Comparison of ENCODE assay signal across 19 cellular contexts in genomic region chr3:196875258-196875657, GRCh38. TPM values are rescaled to one million over a fixed set of nuclear protein-coding genes. Genes with fewer than 3 reads are reported as not detected.
DNase-seq lines count a peak whose midpoint lies in the region; ATAC-seq and TF ChIP-seq lines count a peak whose summit lies in the region.
"Had no signal": no experiment of that assay in that cellular context is flagged by ENCODE, and none has a peak within 500 bp of the region (broad histone marks: within the 10 kb centered on the region; RNA-seq: fewer than 3 reads in every experiment).

No MANE protein-coding gene starts in this region.

- no TSS peak for BruUV-seq in OCI-LY7 (replicated peaks; lab: Mats Ljungman, UMichigan)

- POLR2A ChIA-PET in OCI-LY7 (lab: Charles Lee) = interaction anchor here (0.7 to 1.1 kb wide), 3 partner anchors 12 to 404 kb away, joined by 3 to 8 read pairs (median 3); partner anchors contain the start of gene NCBP2

- no peak overlapping the region for H2AFZ ChIP-seq in OCI-LY7 (ENCODE audit: low read length)
- H2AFZ ChIP-seq: GM23338 had no signal

- H3K27me3 Mint-ChIP-seq in activated T-cell treated with anti-CD3 and anti-CD28 coated beads, Interleukin-2, amount 50 U/mL, for 24 hours = no peaks in the 10 kb centered on the region
- H3K27me3 Mint-ChIP-seq in stimulated activated naive CD8-positive, alpha-beta T cell treated with anti-CD3 and anti-CD28 coated beads, Interleukin-15, Interleukin-2, amounts not matched to agents 100 ng/mL and 50 ng/mL, for 24 hours = no peaks in the 10 kb centered on the region
- H3K27me3 Mint-ChIP-seq in mesothelial cell of epicardium (ENCODE audit: low read depth) = no peaks in the 10 kb centered on the region
- no peaks in the 10 kb centered on the region for H3K27me3 Mint-ChIP-seq in type B pancreatic cell
- H3K27me3 Mint-ChIP-seq in T-helper 17 cell = no peaks in the 10 kb centered on the region
- H3K27me3 Mint-ChIP-seq: B cell had no signal

- intact Hi-C loops in OCI-LY7 (cut with micrococcal nuclease; ENCODE audit: unreplicated experiment) = no loop called here

- TF ChIP-seq CTCF in mesothelial cell of epicardium (IDR thresholded peaks at IDR 0.05; ENCODE audit: unreplicated experiment) (no peak), type B pancreatic cell (conservative IDR thresholded peaks at IDR 0.05) (no peak), OCI-LY7 (conservative IDR thresholded peaks at IDR 0.05; ENCODE audit: low read length) (no peak)

- ATAC-seq in stimulated activated naive CD8-positive, alpha-beta T cell treated with anti-CD3 and anti-CD28 coated beads, Interleukin-15, Interleukin-2, amounts not matched to agents 100 U/mL and 50 U/mL, for 24 hours = no peak
- no peak for ATAC-seq in T-helper 17 cell
- ATAC-seq: CD8-positive, alpha-beta T cell; GM12878; GM23338 had no signal

- H3K4me1 Mint-ChIP-seq in activated T-cell treated with anti-CD3 and anti-CD28 coated beads, Interleukin-2, amount 50 U/mL, for 24 hours (ENCODE audit: low read depth) = peaks cover 55% of the 10 kb centered on the region
- peaks cover 50% of the 10 kb centered on the region for H3K4me1 Mint-ChIP-seq in stimulated activated naive CD8-positive, alpha-beta T cell treated with anti-CD3 and anti-CD28 coated beads, Interleukin-15, Interleukin-2, amounts not matched to agents 100 ng/mL and 50 ng/mL, for 24 hours (ENCODE audit: low read depth)
- peaks cover 11% of the 10 kb centered on the region for H3K4me1 Mint-ChIP-seq in mesothelial cell of epicardium
- peaks cover 10% of the 10 kb centered on the region for H3K4me1 Mint-ChIP-seq in type B pancreatic cell (ENCODE audit: unreplicated experiment)
- H3K4me1 Mint-ChIP-seq in T-helper 17 cell = peaks cover 33% of the 10 kb centered on the region
- H3K4me1 Mint-ChIP-seq: GM23338 had no signal

- H3K27ac ChIP-seq in OCI-LY7 (ENCODE audit: low read depth, low read length, poor library complexity, severe bottlenecking) = no peak overlapping the region
- H3K27ac ChIP-seq: BLaER1 treated with 17β-estradiol and CSF1 and Interleukin-3, amounts not matched to agents 10 nM and 100 nM; HL-60 had no signal

- peaks cover 28% of the 10 kb centered on the region for H3K36me3 Mint-ChIP-seq in activated T-cell treated with anti-CD3 and anti-CD28 coated beads, Interleukin-2, amount 50 U/mL, for 24 hours (ENCODE audit: low read depth)
- H3K36me3 Mint-ChIP-seq in stimulated activated naive CD8-positive, alpha-beta T cell treated with anti-CD3 and anti-CD28 coated beads, Interleukin-15, Interleukin-2, amounts not matched to agents 100 ng/mL and 50 ng/mL, for 24 hours (ENCODE audit: low read depth) = peaks cover 16% of the 10 kb centered on the region
- H3K36me3 Mint-ChIP-seq in mesothelial cell of epicardium (peaks cover 2% of the 10 kb centered on the region), type B pancreatic cell (no peaks in the 10 kb centered on the region), T-helper 17 cell (ENCODE audit: low read depth) (no peaks in the 10 kb centered on the region)

- no peak overlapping the region for H3K4me3 Mint-ChIP-seq in activated T-cell treated with anti-CD3 and anti-CD28 coated beads, Interleukin-2, amount 50 U/mL, for 24 hours
- H3K4me3 Mint-ChIP-seq in stimulated activated naive CD8-positive, alpha-beta T cell treated with anti-CD3 and anti-CD28 coated beads, Interleukin-15, Interleukin-2, amounts not matched to agents 100 ng/mL and 50 ng/mL, for 24 hours = no peak overlapping the region
- H3K4me3 Mint-ChIP-seq in mesothelial cell of epicardium (no peak overlapping the region), type B pancreatic cell (no peak overlapping the region), T-helper 17 cell (no peak overlapping the region)
- H3K4me3 Mint-ChIP-seq: B cell; CD8-positive, alpha-beta T cell; GM23338 had no signal

- H3K27ac Mint-ChIP-seq in activated T-cell treated with anti-CD3 and anti-CD28 coated beads, Interleukin-2, amount 50 U/mL, for 24 hours = peak overlapping the region; percentile 62
- H3K27ac Mint-ChIP-seq in stimulated activated naive CD8-positive, alpha-beta T cell treated with anti-CD3 and anti-CD28 coated beads, Interleukin-15, Interleukin-2, amounts not matched to agents 100 ng/mL and 50 ng/mL, for 24 hours = peak overlapping the region; percentile 3
- H3K27ac Mint-ChIP-seq in mesothelial cell of epicardium (peak overlapping the region; percentile 32), type B pancreatic cell (peak overlapping the region; percentile 10), T-helper 17 cell (no peak overlapping the region)
- H3K27ac Mint-ChIP-seq: B cell; CD8-positive, alpha-beta T cell; GM23338 had no signal

- H3K79me2 ChIP-seq in OCI-LY7 (ENCODE audit: insufficient read depth, low read depth, low read length) = peaks cover 98% of the 10 kb centered on the region

- H3K9me3 ChIP-seq in T-helper 17 cell (ENCODE audit: control insufficient read depth, low read length, poor library complexity, severe bottlenecking) = no peaks in the 10 kb centered on the region
- no peaks in the 10 kb centered on the region for H3K9me3 ChIP-seq in OCI-LY7 (ENCODE audit: low read length)
- H3K9me3 ChIP-seq: BLaER1 treated with 17β-estradiol and CSF1 and Interleukin-3, amounts not matched to agents 10 nM and 100 nM had no signal

- peaks cover 20% of the 10 kb centered on the region for H3K36me3 ChIP-seq in OCI-LY7 (ENCODE audit: insufficient read depth, low read length)

- H3K9me2 ChIP-seq in OCI-LY7 (ENCODE audit: insufficient read depth, low read length) = no peaks in the 10 kb centered on the region

- H3K4me2 ChIP-seq in OCI-LY7 (ENCODE audit: low read length) = no peak overlapping the region
- H3K4me2 ChIP-seq: BLaER1 treated with 17β-estradiol and CSF1 and Interleukin-3, amounts not matched to agents 10 nM and 100 nM; GM23338 had no signal

- H4K20me1 ChIP-seq in OCI-LY7 (ENCODE audit: insufficient read depth, low read length) = peaks cover 23% of the 10 kb centered on the region

- DNase-seq in activated T-cell treated with anti-CD3 and anti-CD28 coated beads, Interleukin-2, amount 50 U/mL, for 24 hours = no peak
- no peak for DNase-seq in activated T-cell treated with anti-CD3 and anti-CD28 coated beads, Interleukin-2, amount 50 U/mL, for 48 hours
- no peak for DNase-seq in stimulated activated naive CD8-positive, alpha-beta T cell treated with anti-CD3 and anti-CD28 coated beads, Interleukin-15, Interleukin-2, amounts not matched to agents 100 U/mL and 50 U/mL, for 24 hours
- DNase-seq in mesothelial cell of epicardium (ENCODE audit: low spot score in 2 of 2, unreplicated experiment in 2 of 2) = no peak
- no peak for DNase-seq in type B pancreatic cell (ENCODE audit: extremely low spot score, unreplicated experiment)
- DNase-seq in T-helper 17 cell = no peak
- DNase-seq in OCI-LY7 (ENCODE audit: low spot score) = no peak
- DNase-seq: CD8-positive, alpha-beta T cell; DMS 273 treated with DMSO at 0.1 percent for 48 hours; DMS53; DND-41; EL; HCEC 1CT had no signal

- CTCF ChIA-PET in OCI-LY7 (lab: Charles Lee; ENCODE audit: unreplicated experiment) = no interaction called here

- H3K4me3 ChIP-seq in OCI-LY7 (ENCODE audit: low read depth, low read length, poor library complexity, severe bottlenecking) = no peak overlapping the region
- H3K4me3 ChIP-seq: BLaER1 treated with 17β-estradiol and CSF1 and Interleukin-3, amounts not matched to agents 10 nM and 100 nM; GM12878; GM23338 had no signal

- no peaks in the 10 kb centered on the region for H3K9me3 Mint-ChIP-seq in activated T-cell treated with anti-CD3 and anti-CD28 coated beads, Interleukin-2, amount 50 U/mL, for 24 hours
- no peaks in the 10 kb centered on the region for H3K9me3 Mint-ChIP-seq in stimulated activated naive CD8-positive, alpha-beta T cell treated with anti-CD3 and anti-CD28 coated beads, Interleukin-15, Interleukin-2, amounts not matched to agents 100 ng/mL and 50 ng/mL, for 24 hours
- H3K9me3 Mint-ChIP-seq in mesothelial cell of epicardium = no peaks in the 10 kb centered on the region
- no peaks in the 10 kb centered on the region for H3K9me3 Mint-ChIP-seq in type B pancreatic cell
- H3K9me3 Mint-ChIP-seq: CD8-positive, alpha-beta T cell; GM23338 had no signal

- H3K4me1 ChIP-seq in OCI-LY7 (ENCODE audit: insufficient read depth, low read length, poor library complexity, severe bottlenecking) = no peaks in the 10 kb centered on the region

RNA-seq across cellular contexts. Expression of gene SENP5, which starts 7.5 kb away (rescaled TPM):
- total RNA-seq in mesothelial cell of epicardium = 44.4 to 47.3 TPM (median 46.5 TPM) in 3 replicates
- total RNA-seq in type B pancreatic cell (ENCODE audit: low replicate concordance) = 33.7 and 39.5 TPM in 2 replicates
- 10 to 100 TPM; 59.3 to 65.5 TPM for total RNA-seq in T-helper 17 cell
- 39.4 and 40.2 TPM in 2 replicates for total RNA-seq in OCI-LY7 (2014; rRNA removed; shearing (Covaris generic))
- total RNA-seq in OCI-LY7 (2022) = 42.9 and 50.9 TPM in 2 replicates
